Comparison of ENCODE assay signal across 8 cellular contexts in genomic region chr3:45656575-45657363, GRCh38. TPM values are rescaled to one million over a fixed set of nuclear protein-coding genes. Genes with fewer than 3 reads are reported as not detected.
DNase-seq lines count a peak whose midpoint lies in the region; FAIRE-seq lines count a peak whose summit lies in the region.

No MANE protein-coding gene starts in this region.

- H3K79me2 ChIP-seq in GM23248 (ENCODE audit: insufficient read depth): peaks cover 56% of the 10 kb centered on the region

- no peaks in the 10 kb centered on the region for H4K20me1 ChIP-seq in GM23248 (ENCODE audit: insufficient read depth)

- no peak overlapping the region for H3K4me3 ChIP-seq in GM23248
- no peak overlapping the region for H3K4me3 ChIP-seq in SK-N-MC

- intact Hi-C loops in head of caudate nucleus (cut with DNase I) (loop anchor here (2.0 to 10.0 kb wide), 3 partner anchors 64 to 432 kb away; partner anchors contain the start of genes LIMD1 and TMEM158), posterior vena cava (cut with DNase I) (loop anchor here (2.0 to 5.0 kb wide), 3 partner anchors 64 to 146 kb away; partner anchors contain the start of gene LIMD1 (in 1 of the 2))

- H3K9ac ChIP-seq in GM23248 (no peak overlapping the region), SK-N-MC (ENCODE audit: insufficient read length) (no peak overlapping the region)

- H3K9me2 ChIP-seq in GM23248 (ENCODE audit: insufficient read depth): no peaks in the 10 kb centered on the region

- H3K27ac Mint-ChIP-seq in activated naive CD4-positive, alpha-beta T cell treated with anti-CD3 and anti-CD28 coated beads, Interleukin-2, amount 10 ng/mL, durations not matched to agents 7 days and 5 days: peak overlapping the region; percentile 52

- H3K4me2 ChIP-seq in GM23248 (ENCODE audit: unreplicated experiment): no peak overlapping the region

- DNase-seq in D341Med (ENCODE audit: low spot score) (peak; percentile 88), GM23248 (peak; percentile 95), NCI-H1048 (lab: John Stamatoyannopoulos, UW) (peak; percentile 57), SK-N-MC (ENCODE audit: low read depth, low spot score) (peak; percentile 61), head of caudate nucleus (peak; percentile 81 to 97 (median 91)), posterior vena cava (ENCODE audit: low spot score) (peak; percentile 97), urothelium cell line (ENCODE audit: low spot score) (peak; percentile 88)
- peak; percentile 91 for DNase-seq in activated naive CD4-positive, alpha-beta T cell treated with anti-CD3 and anti-CD28 coated beads, Interleukin-2, amount 10 ng/mL, durations not matched to agents 7 days and 5 days

- H3K27me3 Mint-ChIP-seq in activated naive CD4-positive, alpha-beta T cell treated with anti-CD3 and anti-CD28 coated beads, Interleukin-2, amount 10 ng/mL, durations not matched to agents 7 days and 5 days: no peaks in the 10 kb centered on the region

- H3K36me3 ChIP-seq in GM23248 (ENCODE audit: low read depth) (no peaks in the 10 kb centered on the region), SK-N-MC (ENCODE audit: insufficient read depth, low read length) (no peaks in the 10 kb centered on the region)

- peaks cover 18% of the 10 kb centered on the region for H3K4me1 Mint-ChIP-seq in activated naive CD4-positive, alpha-beta T cell treated with anti-CD3 and anti-CD28 coated beads, Interleukin-2, amount 10 ng/mL, durations not matched to agents 7 days and 5 days

- no peaks in the 10 kb centered on the region for H3K9me3 Mint-ChIP-seq in activated naive CD4-positive, alpha-beta T cell treated with anti-CD3 and anti-CD28 coated beads, Interleukin-2, amount 10 ng/mL, durations not matched to agents 7 days and 5 days

- H2AFZ ChIP-seq in GM23248: no peak overlapping the region

- in situ Hi-C loops in GM23248 (cut with MboI): loop anchor here (25.0 kb wide), 1 partner anchor 444 kb away; no protein-coding TSS in a partner anchor

- CTCF ChIA-PET in activated naive CD4-positive, alpha-beta T cell treated with anti-CD3 and anti-CD28 coated beads, Interleukin-2, amount 10 ng/mL, durations not matched to agents 7 days and 5 days (lab: Charles Lee): interaction anchor here (0.6 to 16.0 kb wide), 27 partner anchors 11 to 627 kb away, joined by 3 to 272 read pairs (median 4); partner anchors contain the start of gene LIMD1

- WGBS in GM23248 (ENCODE audit: low coverage in 1 of 2, low lambda C conversion rate in 2 of 2, missing lambda C conversion rate in 2 of 2), 2 experiments: 41 to 44% methylated on average over 14 of the region's 14 CpGs

- H3K36me3 Mint-ChIP-seq in activated naive CD4-positive, alpha-beta T cell treated with anti-CD3 and anti-CD28 coated beads, Interleukin-2, amount 10 ng/mL, durations not matched to agents 7 days and 5 days: peaks cover 8% of the 10 kb centered on the region

- peaks cover 14% of the 10 kb centered on the region for H3K4me1 ChIP-seq in GM23248 (ENCODE audit: insufficient read depth)

- no peak overlapping the region for H3K4me3 Mint-ChIP-seq in activated naive CD4-positive, alpha-beta T cell treated with anti-CD3 and anti-CD28 coated beads, Interleukin-2, amount 10 ng/mL, durations not matched to agents 7 days and 5 days

- H3K9me3 ChIP-seq in GM23248 (ENCODE audit: low read depth) (no peaks in the 10 kb centered on the region), SK-N-MC (ENCODE audit: low read depth, low read length) (no peaks in the 10 kb centered on the region)

- peaks cover 28% of the 10 kb centered on the region for H3F3A ChIP-seq in GM23248 (ENCODE audit: insufficient read depth)

- no peaks in the 10 kb centered on the region for H3K27me3 ChIP-seq in GM23248 (replicated peaks; ENCODE audit: insufficient read depth)

- peak; percentile 27 for FAIRE-seq in urothelium cell line (lab: Jason Lieb, UNC)

- H3K27ac ChIP-seq in GM23248 (peak overlapping the region; percentile 54), SK-N-MC (no peak overlapping the region)

RNA-seq across cellular contexts. Expression of gene SACM1L, which starts 32.4 kb away (rescaled TPM):
- total RNA-seq in GM23248 (2014; rRNA removed; shearing (Covaris generic)): 33.9 and 41.7 TPM in 2 replicates
- polyA plus RNA-seq in GM23248 (2016; fragmentation: Nextera tagmentation; extraction: Ambion mirVana): 30.6 and 33.6 TPM in 2 replicates
- total RNA-seq in posterior vena cava: 10 to 100 TPM; 42.8 to 45.3 TPM
